ENCODE assay signal across 26 cellular contexts in genomic region chr1:230898748-230899147, GRCh38. TPM values are rescaled to one million over a fixed set of nuclear protein-coding genes. Genes with fewer than 3 reads are reported as not detected.
DNase-seq lines count a peak whose midpoint lies in the region; ATAC-seq, FAIRE-seq and TF ChIP-seq lines count a peak whose summit lies in the region.
"Had no signal": no experiment of that assay in that cellular context is flagged by ENCODE, and none has a peak within 500 bp of the region (broad histone marks: within the 10 kb centered on the region; RNA-seq: fewer than 3 reads in every experiment).

No MANE protein-coding gene starts in this region.

- no peak for ATAC-seq in CD8-positive, alpha-beta T cell
- ATAC-seq in K562: peak; percentile 52; the same call in 2 of the 3 replicates
- no peak for ATAC-seq in sciatic nerve
- ATAC-seq in GM19397 (IDR thresholded peaks at IDR 0.05; ENCODE audit: unreplicated experiment): no peak
- ATAC-seq: A549, HCT116 had no signal

- no peaks in the 10 kb centered on the region for H3K79me2 ChIP-seq in K562 (ENCODE audit: control insufficient read depth, insufficient read depth, low read length)
- no peaks in the 10 kb centered on the region for H3K79me2 ChIP-seq in OCI-LY7 (ENCODE audit: insufficient read depth, low read depth, low read length)

- H3K27me3 Mint-ChIP-seq in CD8-positive, alpha-beta T cell (ENCODE audit: low read depth): no peaks in the 10 kb centered on the region
- H3K27me3 Mint-ChIP-seq: CD4-positive, alpha-beta T cell had no signal

- H3K9me2 ChIP-seq in OCI-LY7 (ENCODE audit: insufficient read depth, low read length): no peaks in the 10 kb centered on the region

- no peak overlapping the region for H3K4me3 ChIP-seq in CD8-positive, alpha-beta T cell (ENCODE audit: low read depth, low read length)
- no peak overlapping the region for H3K4me3 ChIP-seq in H7 (ENCODE audit: insufficient read depth, low read depth, low read length)
- no peak overlapping the region for H3K4me3 ChIP-seq in K562
- H3K4me3 ChIP-seq in OCI-LY7 (ENCODE audit: low read depth, low read length, poor library complexity, severe bottlenecking): no peak overlapping the region
- H3K4me3 ChIP-seq: A549; BLaER1 treated with 17β-estradiol and CSF1 and Interleukin-3, amounts not matched to agents 10 nM and 100 nM; GM23248 had no signal

- H3K36me3 ChIP-seq in CD8-positive, alpha-beta T cell (ENCODE audit: insufficient read depth, low read length): no peaks in the 10 kb centered on the region
- H3K36me3 ChIP-seq in H7 (replicated peaks; ENCODE audit: control insufficient read depth, insufficient read depth, low read length): no peaks in the 10 kb centered on the region
- no peaks in the 10 kb centered on the region for H3K36me3 ChIP-seq in K562 (ENCODE audit: control insufficient read depth, insufficient read depth, low read length)
- H3K36me3 ChIP-seq in OCI-LY7 (ENCODE audit: insufficient read depth, low read length): no peaks in the 10 kb centered on the region
- H3K36me3 ChIP-seq: BE2C had no signal

- H3K4me3 Mint-ChIP-seq in CD8-positive, alpha-beta T cell: no peak overlapping the region
- H3K4me3 Mint-ChIP-seq: CD14-positive monocyte; CD4-positive, alpha-beta T cell; H9 had no signal

- BruUV-seq in K562 (replicated peaks; lab: Mats Ljungman, UMichigan) (no TSS peak), OCI-LY7 (replicated peaks; lab: Mats Ljungman, UMichigan) (no TSS peak)

- H3K27ac ChIP-seq in CD8-positive, alpha-beta T cell (ENCODE audit: low read depth, low read length): no peak overlapping the region
- H3K27ac ChIP-seq in K562 (ENCODE audit: extremely low read depth, low read depth, low read length) (no peak overlapping the region), OCI-LY7 (ENCODE audit: low read depth, low read length, poor library complexity, severe bottlenecking) (no peak overlapping the region)
- H3K27ac ChIP-seq: A549; BLaER1 treated with 17β-estradiol and CSF1 and Interleukin-3, amounts not matched to agents 10 nM and 100 nM; GM23248 had no signal

- no peaks in the 10 kb centered on the region for H3K9me3 Mint-ChIP-seq in CD8-positive, alpha-beta T cell
- H3K9me3 Mint-ChIP-seq: CD4-positive, alpha-beta T cell; H9 had no signal

- no peak for TF ChIP-seq RAD21 in K562 (CRISPR knock-in tag; conservative IDR thresholded peaks at IDR 0.05 in 1 of 2, IDR thresholded peaks at IDR 0.05 in 1 of 2)

- in situ Hi-C loops in K562 (cut with MboI): no loop called here

- H3K9ac ChIP-seq in K562 (ENCODE audit: insufficient read depth in 1 of 2, low read depth in 2 of 2, low read length in 2 of 2): no peak overlapping the region
- H3K9ac ChIP-seq: BLaER1 treated with 17β-estradiol and CSF1 and Interleukin-3, amounts not matched to agents 10 nM and 100 nM; GM23248 had no signal

- FAIRE-seq in K562 (lab: Jason Lieb, UNC): no peak
- FAIRE-seq: A549, D721Med, GM12891, H1 had no signal

- TF ChIP-seq CTCF in CD8-positive, alpha-beta T cell (IDR thresholded peaks at IDR 0.05): no peak
- TF ChIP-seq CTCF in K562 (IDR thresholded peaks at IDR 0.05 in 2 of 3, conservative IDR thresholded peaks at IDR 0.05 in 1 of 3; ENCODE audit: insufficient read depth in 2 of 3, low read depth in 1 of 3, low read length in 3 of 3): no peak
- TF ChIP-seq CTCF in OCI-LY7 (conservative IDR thresholded peaks at IDR 0.05; ENCODE audit: low read length): no peak

- DNase-seq in CD8-positive, alpha-beta T cell: no peak
- DNase-seq in H7: peak; percentile 40
- DNase-seq in K562 (ENCODE audit: extremely low read depth in 1 of 4, low spot score in 3 of 4): peak in 1 of 4 experiments; percentile 30
- DNase-seq in sciatic nerve (ENCODE audit: low spot score): peak; percentile 30
- no peak for DNase-seq in OCI-LY7 (ENCODE audit: low spot score)
- no peak for DNase-seq in NCI-H1694 (lab: John Stamatoyannopoulos, UW)
- no peak for DNase-seq in amygdala (lab: John Stamatoyannopoulos, UW)
- DNase-seq: 8988T; ACHN; AML-193; BE2C; CD4-positive, alpha-beta T cell; COR-L47; DMS 273 treated with DMSO at 0.1 percent for 48 hours; DMS79 treated with DMSO at 0.1 percent for 48 hours; GF-D8; GM23248; H9 had no signal

- no peak overlapping the region for H2AFZ ChIP-seq in K562 (ENCODE audit: low read depth, low read length)
- no peak overlapping the region for H2AFZ ChIP-seq in OCI-LY7 (ENCODE audit: low read length)
- H2AFZ ChIP-seq: GM23248 had no signal

- H3K27me3 ChIP-seq in CD8-positive, alpha-beta T cell (ENCODE audit: insufficient read depth, low read length): no peaks in the 10 kb centered on the region
- no peaks in the 10 kb centered on the region for H3K27me3 ChIP-seq in H7 (ENCODE audit: control insufficient read depth, insufficient read depth, low read length)
- H3K27me3 ChIP-seq in K562 (ENCODE audit: control insufficient read depth in 2 of 2, insufficient read depth in 2 of 2, low read length in 2 of 2): peaks cover 26% of the 10 kb centered on the region in 2 experiments
- H3K27me3 ChIP-seq: BE2C; BLaER1 treated with 17β-estradiol and CSF1 and Interleukin-3, amounts not matched to agents 10 nM and 100 nM had no signal

- H3K9me1 ChIP-seq in K562 (ENCODE audit: control insufficient read depth, insufficient read depth, low read length): no peaks in the 10 kb centered on the region

- H4K20me1 ChIP-seq in K562 (replicated peaks; ENCODE audit: control insufficient read depth, insufficient read depth, low read length): 0 out of 2 replicates have a peak, but pooled peaks cover 5% of the 10 kb centered on the region
- H4K20me1 ChIP-seq in OCI-LY7 (ENCODE audit: insufficient read depth, low read length): no peaks in the 10 kb centered on the region; the same call in 1 of the 2 replicates
- H4K20me1 ChIP-seq: BLaER1 treated with 17β-estradiol and CSF1 and Interleukin-3, amounts not matched to agents 10 nM and 100 nM had no signal

- POLR2A ChIA-PET in CD8-positive, alpha-beta T cell (lab: Charles Lee): no interaction called here
- POLR2A ChIA-PET in K562 (lab: Yijun Ruan, JAX) (interaction anchor here (0.6 to 0.9 kb wide), 4 partner anchors 24 to 324 kb away, joined by 3 to 4 read pairs (median 3); no protein-coding TSS in a partner anchor), OCI-LY7 (lab: Charles Lee) (no interaction called here)

- H3K4me1 ChIP-seq in CD8-positive, alpha-beta T cell (ENCODE audit: insufficient read depth, low read length): no peaks in the 10 kb centered on the region
- H3K4me1 ChIP-seq in K562 (replicated peaks in 1 of 2; ENCODE audit: control insufficient read depth in 2 of 2, insufficient read depth in 2 of 2, low read length in 2 of 2): peaks cover 0 to 4% of the 10 kb centered on the region in 2 experiments; a peak in 1 of 5 replicates
- H3K4me1 ChIP-seq in OCI-LY7 (ENCODE audit: insufficient read depth, low read length, poor library complexity, severe bottlenecking): no peaks in the 10 kb centered on the region
- H3K4me1 ChIP-seq: A549; BE2C; BLaER1 treated with 17β-estradiol and CSF1 and Interleukin-3, amounts not matched to agents 10 nM and 100 nM had no signal

- CTCF ChIA-PET in CD8-positive, alpha-beta T cell (lab: Charles Lee): interaction anchor here (0.8 to 1.3 kb wide), 2 partner anchors 20 to 81 kb away, joined by 3 read pairs; no protein-coding TSS in a partner anchor
- CTCF ChIA-PET in K562 (lab: Yijun Ruan, JAX; ENCODE audit: low intra/inter-chr PET ratio) (no interaction called here), OCI-LY7 (lab: Charles Lee; ENCODE audit: unreplicated experiment) (no interaction called here)

- H3K27ac Mint-ChIP-seq in CD8-positive, alpha-beta T cell: peak overlapping the region; percentile 32
- H3K27ac Mint-ChIP-seq: CD14-positive monocyte; CD4-positive, alpha-beta T cell; H9 had no signal

- WGBS in K562 (ENCODE audit: insufficient coverage, low coverage, missing lambda C conversion rate): 7% methylated on average over 8 of the region's 8 CpGs

- TF ChIP-seq POLR2A in K562 (conservative IDR thresholded peaks at IDR 0.05): no peak

- H3K4me2 ChIP-seq in K562 (ENCODE audit: insufficient read depth, low read length) (no peak overlapping the region), OCI-LY7 (ENCODE audit: low read length) (no peak overlapping the region)
- H3K4me2 ChIP-seq: A549; BLaER1 treated with 17β-estradiol and CSF1 and Interleukin-3, amounts not matched to agents 10 nM and 100 nM had no signal

- no peak for TF ChIP-seq EP300 in K562 (IDR thresholded peaks at IDR 0.05; ENCODE audit: low read length)

- no peaks in the 10 kb centered on the region for H3K9me3 ChIP-seq in CD8-positive, alpha-beta T cell (ENCODE audit: low read length)
- no peaks in the 10 kb centered on the region for H3K9me3 ChIP-seq in K562 (replicated peaks; ENCODE audit: control insufficient read depth, insufficient read depth, low read depth, low read length)
- H3K9me3 ChIP-seq in OCI-LY7 (ENCODE audit: low read length): no peaks in the 10 kb centered on the region
- H3K9me3 ChIP-seq: A549; BE2C; BLaER1 treated with 17β-estradiol and CSF1 and Interleukin-3, amounts not matched to agents 10 nM and 100 nM had no signal

- intact Hi-C loops in CD8-positive, alpha-beta T cell (cut with DNase I, micrococcal nuclease): no loop called here
- intact Hi-C loops in K562 (cut with micrococcal nuclease): no loop called here
- intact Hi-C loops in sciatic nerve (cut with DNase I): no loop called here
- intact Hi-C loops in OCI-LY7 (cut with micrococcal nuclease; ENCODE audit: unreplicated experiment): no loop called here

- H3K4me1 Mint-ChIP-seq in CD8-positive, alpha-beta T cell (ENCODE audit: low read depth): no peaks in the 10 kb centered on the region
- H3K4me1 Mint-ChIP-seq: CD14-positive monocyte had no signal

- peaks cover 21% of the 10 kb centered on the region for H3K36me3 Mint-ChIP-seq in CD8-positive, alpha-beta T cell

RNA-seq across cellular contexts. Expression of gene C1orf198, which starts 30.4 kb away (rescaled TPM):
- 1 to 10 TPM; 3.2 to 3.8 TPM for total RNA-seq in CD8-positive, alpha-beta T cell
- total RNA-seq in H7 (2014; rRNA removed; shearing (Covaris generic)): 38.6 and 52.0 TPM in 2 replicates
- 4.8 and 5.8 TPM in 2 replicates for total RNA-seq in K562 (2011; cell fraction: chromatin; rRNA removed; ENCODE audit: low replicate concordance)
- 4.3 and 4.8 TPM in 2 replicates for total RNA-seq in K562 (2011; cell fraction: nucleolus; rRNA removed)
- total RNA-seq in K562 (2011; cell fraction: nucleoplasm; rRNA removed): 5.3 and 6.9 TPM in 2 replicates
- total RNA-seq in K562 (2014; rRNA removed) (10.8 and 11.9 TPM in 2 replicates), K562 (2014; rRNA removed; fragmentation: Illumina TruSeq; extraction: Trizol) (7.6 and 7.9 TPM in 2 replicates), K562 (2015; rRNA removed; fragmentation: Illumina TruSeq; extraction: Trizol) (9.5 and 10.2 TPM in 2 replicates), K562 (2021) (13.4 and 15.3 TPM in 2 replicates), sciatic nerve (121 TPM), OCI-LY7 (2022) (6.5 and 7.9 TPM in 2 replicates)
- polyA plus RNA-seq in K562 (2011; rRNA removed) (8.6 and 15.1 TPM in 2 replicates), K562 (2014; fragmentation: Illumina TruSeq; extraction: Trizol) (10.7 and 11.2 TPM in 2 replicates), K562 (2014; fragmentation: Nextera tagmentation; extraction: Ambion mirVana) (1 to 10 TPM; 2.0 to 2.2 TPM), K562 (2014; rRNA removed) (10.4 and 13.5 TPM in 2 replicates)
- 10.8 and 13.9 TPM in 2 replicates for polyA plus RNA-seq in K562 (2011; cell fraction: cytosol; rRNA removed)
- 5.1 and 6.2 TPM in 2 replicates for polyA plus RNA-seq in K562 (2011; cell fraction: nucleus; rRNA removed)
- polyA plus RNA-seq in K562 (2012): 7.7 and 9.1 TPM in 2 replicates
- 8.2 and 19.0 TPM in 2 replicates for polyA minus RNA-seq in K562 (2011; rRNA and poly(A)+ RNA removed)
- polyA minus RNA-seq in K562 (2011; cell fraction: cytosol; rRNA and poly(A)+ RNA removed): 8.6 and 14.5 TPM in 2 replicates
- polyA minus RNA-seq in K562 (2011; cell fraction: nucleus; rRNA and poly(A)+ RNA removed): 4.8 TPM in 2 replicates
- 4.9 and 5.7 TPM in 2 replicates for total RNA-seq in OCI-LY7 (2014; rRNA removed; shearing (Covaris generic))

Comparison
In these comparisons a context has a peak if more than half of its experiments do, and no peak if none do; other contexts are left out.
1. DNase-seq: peak in H7 (single experiment) and sciatic nerve (single experiment); none in CD8-positive, alpha-beta T cell (0 of 7), OCI-LY7 (single experiment), NCI-H1694 (single experiment) and amygdala (0 of 56).